7 cellular contexts compared by ENCODE assay signal in the genomic region with DNA sequence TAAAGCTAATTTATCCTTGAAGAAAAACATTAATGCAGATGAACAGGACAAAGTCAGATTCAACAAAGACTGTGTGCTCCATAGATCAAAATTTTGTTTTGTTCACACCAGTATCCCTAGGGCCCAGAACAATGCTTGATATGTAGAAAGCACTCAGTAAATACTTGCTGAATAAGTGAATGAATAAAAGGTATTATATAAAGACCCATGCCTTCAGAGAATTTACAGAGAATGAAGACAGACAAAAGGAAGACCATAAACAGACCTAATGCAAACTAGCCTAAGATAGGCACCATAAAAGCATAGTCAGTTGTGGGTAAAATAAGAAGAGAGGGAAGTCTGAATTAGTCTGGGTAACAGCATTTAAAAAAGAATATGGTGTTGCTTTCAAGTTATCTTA. TPM values are rescaled to one million over a fixed set of nuclear protein-coding genes. Genes with fewer than 3 reads are reported as not detected.
"Had no signal": no experiment of that assay in that cellular context is flagged by ENCODE, and none has a peak within 500 bp of the region (broad histone marks: within the 10 kb centered on the region; RNA-seq: fewer than 3 reads in every experiment).

No MANE protein-coding gene starts in this region.

- H3K27ac ChIP-seq: HL-60 had no signal

- FAIRE-seq: HepG2, HTR-8/SVneo, K562 had no signal

- DNase-seq: IMR-90, KBM-7, KG1 had no signal

- H3K4me3 ChIP-seq: K562 had no signal

RNA-seq across cellular contexts. Expression of gene TMCC3, which starts 47.3 kb away (rescaled TPM):
- total RNA-seq: HepG2, K562 had no signal
- polyA plus RNA-seq: HepG2, K562 had no signal
